Comparison of ENCODE assay signal across 15 cellular contexts in genomic region chr12:55280991-55281390, GRCh38.
DNase-seq lines count a peak whose midpoint lies in the region.
"Had no signal": no experiment of that assay in that cellular context is flagged by ENCODE, and none has a peak within 500 bp of the region (broad histone marks: within the 10 kb centered on the region; RNA-seq: fewer than 3 reads in every experiment).

No MANE protein-coding gene starts in this region.

- DNase-seq in foreskin melanocyte, result peak; percentile 93
- peak; percentile 44 for DNase-seq in medulla oblongata (ENCODE audit: extremely low spot score)
- peak; percentile 76 for DNase-seq in pons (ENCODE audit: low spot score)
- no peak for DNase-seq in effector CD4-positive, alpha-beta T cell
- DNase-seq in activated CD4-positive, alpha-beta T cell treated with anti-CD3 and anti-CD28 coated beads, Interleukin-2, amount 50 U/mL, for 48 hours, result no peak
- no peak for DNase-seq in NK-92 treated with Interleukin-12 subunit alpha and Interleukin-12 subunit beta, amount 100 ng/mL, for 24 hours (lab: John Stamatoyannopoulos, UW)
- no peak for DNase-seq in HUDEP-2 (lab: John Stamatoyannopoulos, UW; ENCODE audit: unreplicated experiment in 76 of 76)
- DNase-seq: BE2C; C1 segment of cervical spinal cord; Caco-2; CD4-positive, CD25-positive, alpha-beta regulatory T cell; CD8-positive, alpha-beta memory T cell; DMS153; DMS79; GDM1 had no signal

Comparison
In these comparisons a context has a peak if more than half of its experiments do, and no peak if none do; other contexts are left out.
1. DNase-seq: peak in foreskin melanocyte (single experiment), medulla oblongata (single experiment) and pons (single experiment); none in effector CD4-positive, alpha-beta T cell (single experiment), activated CD4-positive, alpha-beta T cell treated with anti-CD3 and anti-CD28 coated beads, Interleukin-2, amount 50 U/mL, for 48 hours (0 of 2), NK-92 treated with Interleukin-12 subunit alpha and Interleukin-12 subunit beta, amount 100 ng/mL, for 24 hours (single experiment) and HUDEP-2 (0 of 76).